8 cellular contexts compared by ENCODE assay signal in genomic region chr17:8994319-8994718, GRCh38. TPM values are rescaled to one million over a fixed set of nuclear protein-coding genes. Genes with fewer than 3 reads are reported as not detected.
DNase-seq lines count a peak whose midpoint lies in the region; ATAC-seq and TF ChIP-seq lines count a peak whose summit lies in the region.

No MANE protein-coding gene starts in this region.

- H3K4me2 ChIP-seq in PC-9, result no peak overlapping the region

- H2AFZ ChIP-seq in PC-9, result no peak overlapping the region

- WGBS in gastroesophageal sphincter (ENCODE audit: low coverage in 1 of 2), 2 donors, result 74 to 90% methylated on average over 2 to 6 of the region's 7 CpGs

- TF ChIP-seq POLR2A in gastroesophageal sphincter (IDR thresholded peaks at IDR 0.05), result no peak

- DNase-seq in A172 (ENCODE audit: low spot score) (peak; percentile 41), GM13977 (ENCODE audit: low spot score) (peak; percentile 49), PC-9 (peak in 1 of 2 experiments; percentile 53), activated T-helper 1 cell treated with Interleukin-2 at 50 U/mL for 16 hours (ENCODE audit: low read depth) (peak; percentile 29), retina (peak; percentile 61)

- H3K4me1 ChIP-seq in PC-9 (replicated peaks; ENCODE audit: insufficient read depth) (no peaks in the 10 kb centered on the region), gastroesophageal sphincter (peaks cover 0 to 7% (median 0%) of the 10 kb centered on the region in 3 donors)

- CTCF ChIA-PET in PC-9 (lab: Charles Lee), result no interaction called here

- no peaks in the 10 kb centered on the region for H3K36me3 ChIP-seq in PC-9 (ENCODE audit: low read depth)
- H3K36me3 ChIP-seq in gastroesophageal sphincter, result no peaks in the 10 kb centered on the region

- H4K20me1 ChIP-seq in PC-9 (ENCODE audit: insufficient read depth), result no peaks in the 10 kb centered on the region

- TF ChIP-seq CTCF in GM13977 (IDR thresholded peaks at IDR 0.05; ENCODE audit: extremely low read depth, insufficient read depth, missing control alignments), result peak; percentile 86
- peak; percentile 69 for TF ChIP-seq CTCF in PC-9 (conservative IDR thresholded peaks at IDR 0.05)
- peak; percentile 42 to 81 (median 52) for TF ChIP-seq CTCF in gastroesophageal sphincter (IDR thresholded peaks at IDR 0.05)

- ATAC-seq in gastroesophageal sphincter, result no peak
- ATAC-seq in GM18520 (IDR thresholded peaks at IDR 0.05; ENCODE audit: unreplicated experiment), result no peak
- no peak for ATAC-seq in HG03095 (IDR thresholded peaks at IDR 0.05; ENCODE audit: unreplicated experiment)

- H3K27ac ChIP-seq in PC-9 (no peak overlapping the region), gastroesophageal sphincter (no peak overlapping the region)

- H3K4me3 ChIP-seq in PC-9 (no peak overlapping the region), gastroesophageal sphincter (no peak overlapping the region)

- H3F3A ChIP-seq in PC-9 (ENCODE audit: insufficient read depth, low read depth), result no peaks in the 10 kb centered on the region

- no peaks in the 10 kb centered on the region for H3K27me3 ChIP-seq in PC-9 (ENCODE audit: insufficient read depth, low read depth)
- no peaks in the 10 kb centered on the region for H3K27me3 ChIP-seq in gastroesophageal sphincter

- no TSS peak for BruUV-seq in PC-9 (replicated peaks; lab: Mats Ljungman, UMichigan)

- in situ Hi-C loops in GM13977 (cut with MboI; ENCODE audit: low pct_unique_long_range_greater_than_20kb, low sequenced_read_pairs, unreplicated experiment), result loop anchor here (10.0 to 25.0 kb wide), 3 partner anchors 240 to 582 kb away; partner anchors contain the start of gene SPDYE4

- POLR2A ChIA-PET in PC-9 (lab: Charles Lee; ENCODE audit: unreplicated experiment), result no interaction called here

- intact Hi-C loops in PC-9 (cut with micrococcal nuclease; ENCODE audit: unreplicated experiment), result loop anchor here (2.0 to 10.0 kb wide), 2 partner anchors 298 to 410 kb away; no protein-coding TSS in a partner anchor

- H3K9me2 ChIP-seq in PC-9 (ENCODE audit: insufficient read depth), result no peaks in the 10 kb centered on the region

- H3K9me3 ChIP-seq in PC-9 (ENCODE audit: insufficient read depth, low read depth) (no peaks in the 10 kb centered on the region), gastroesophageal sphincter (no peaks in the 10 kb centered on the region)

- TF ChIP-seq EP300 in gastroesophageal sphincter (IDR thresholded peaks at IDR 0.05), result no peak

- no peaks in the 10 kb centered on the region for H3K79me2 ChIP-seq in PC-9 (ENCODE audit: low read depth)

RNA-seq across cellular contexts. Expression of gene NTN1, which starts 27.0 kb away (rescaled TPM):
- total RNA-seq in A172 (2014; rRNA removed; shearing (Covaris generic)), result 4.8 and 4.9 TPM in 2 replicates
- total RNA-seq in PC-9 (2021) (17.7 and 24.5 TPM in 2 replicates), gastroesophageal sphincter (100 to 1,000 TPM in 2 of 4 donors, 10 to 100 TPM in 2; 74.3 to 211 (median 107) TPM)

RNA-seq across cellular contexts. Expression of gene PIK3R5, which starts 28.8 kb away (rescaled TPM):
- total RNA-seq in A172 (2014; rRNA removed; shearing (Covaris generic)), result 0.14 TPM in 1 of 2 replicates, not detected in the other
- total RNA-seq in PC-9 (2021) (not detected in 2 replicates), gastroesophageal sphincter (10 to 100 TPM in 3 of 4 donors, 1 to 10 TPM in 1; 8.9 to 13.1 (median 11.9) TPM)
